12 cellular contexts compared by ENCODE assay signal in genomic region chr1:145992502-145992936, GRCh38. TPM values are rescaled to one million over a fixed set of nuclear protein-coding genes. Genes with fewer than 3 reads are reported as not detected.
DNase-seq lines count a peak whose midpoint lies in the region; ATAC-seq and TF ChIP-seq lines count a peak whose summit lies in the region.
"Had no signal": no experiment of that assay in that cellular context is flagged by ENCODE, and none has a peak within 500 bp of the region (broad histone marks: within the 10 kb centered on the region; RNA-seq: fewer than 3 reads in every experiment).

No MANE protein-coding gene starts in this region.

- H3K9me3 Mint-ChIP-seq in naive B cell, result no peaks in the 10 kb centered on the region

- intact Hi-C loops in heart left ventricle (cut with DNase I), result no loop called here
- intact Hi-C loops in Right ventricle myocardium inferior (cut with DNase I), result no loop called here
- intact Hi-C loops in aorta (cut with DNase I), result no loop called here

- peak in 1 of 2 donors; percentile 58 for TF ChIP-seq POLR2A in heart left ventricle (IDR thresholded peaks at IDR 0.05)

- peak overlapping the region; percentile 94 to 100 (median 97) for H3K27ac ChIP-seq in heart left ventricle
- peak overlapping the region; percentile 28 to 62 for H3K27ac ChIP-seq in aorta (ENCODE audit: low read depth in 1 of 2, low read length in 2 of 2)

- no peaks in the 10 kb centered on the region for H3K27me3 Mint-ChIP-seq in naive B cell

- H3K4me3 ChIP-seq in heart left ventricle, result peak overlapping the region; percentile 59 to 94 (median 82)
- H3K4me3 ChIP-seq in choroid plexus epithelial cell (ENCODE audit: low read depth, low read length), result peak overlapping the region; percentile 93
- no peak overlapping the region for H3K4me3 ChIP-seq in aorta (ENCODE audit: low read length in 2 of 2)

- peaks cover 0 to 47% (median 24%) of the 10 kb centered on the region in 12 donors for H3K4me1 ChIP-seq in heart left ventricle
- peaks cover 8 to 20% of the 10 kb centered on the region in 2 donors for H3K4me1 ChIP-seq in aorta (ENCODE audit: control insufficient read depth in 1 of 2, insufficient read depth in 2 of 2, low read length in 2 of 2)

- TF ChIP-seq CTCF in heart left ventricle (IDR thresholded peaks at IDR 0.05), result no peak
- TF ChIP-seq CTCF in choroid plexus epithelial cell (conservative IDR thresholded peaks at IDR 0.05; ENCODE audit: low read depth, low read length), result no peak

- DNase-seq in heart left ventricle, result no peak
- no peak for DNase-seq in Right ventricle myocardium inferior (ENCODE audit: missing footprints)
- DNase-seq in choroid plexus epithelial cell (ENCODE audit: low read depth), result no peak
- no peak for DNase-seq in naive B cell
- DNase-seq in aorta, result no peak
- DNase-seq: activated gamma-delta T cell treated with Interleukin-2 at 50 U/mL for 16 hours, DND-41, NCI-H226, occipital lobe had no signal

- H3K4me1 Mint-ChIP-seq in naive B cell, result peaks cover 63 to 74% (median 73%) of the 10 kb centered on the region in 3 donors

- peak overlapping the region in 4 of 6 donors; percentile 61 to 94 (median 73) for H3K27ac Mint-ChIP-seq in naive B cell

- H3K27me3 ChIP-seq in heart left ventricle, result no peaks in the 10 kb centered on the region
- H3K27me3 ChIP-seq in aorta (ENCODE audit: control insufficient read depth in 1 of 2, insufficient read depth in 2 of 2, low read length in 1 of 2), result no peaks in the 10 kb centered on the region

- H3K36me3 ChIP-seq in heart left ventricle (peaks cover 10 to 40% (median 37%) of the 10 kb centered on the region in 9 donors), aorta (ENCODE audit: control insufficient read depth in 1 of 2, insufficient read depth in 2 of 2, low read length in 1 of 2) (peaks cover 6 to 8% of the 10 kb centered on the region in 2 donors)

- 40 to 69% (median 49%) methylated on average over 1 of the region's 1 CpG for WGBS in heart left ventricle, 4 donors
- WGBS in aorta, 2 donors, result 71 to 80% methylated on average over 1 of the region's 1 CpG

- H3K9me3 ChIP-seq in heart left ventricle (no peaks in the 10 kb centered on the region), aorta (ENCODE audit: control insufficient read depth, low read length) (no peaks in the 10 kb centered on the region)

- ATAC-seq in heart left ventricle, result no peak
- no peak for ATAC-seq in Right ventricle myocardium inferior
- no peak for ATAC-seq in naive B cell (ENCODE audit: low read depth in 2 of 2)
- no peak for ATAC-seq in aorta (ENCODE audit: low FRiP score)
- no peak for ATAC-seq in HG02763 (IDR thresholded peaks at IDR 0.05; ENCODE audit: unreplicated experiment)
- no peak for ATAC-seq in HG03045 (IDR thresholded peaks at IDR 0.05; ENCODE audit: unreplicated experiment)
- no peak for ATAC-seq in activated CD4-positive, CD25-positive, alpha-beta regulatory T cell treated with anti-CD3 and anti-CD28 coated beads, Interleukin-2, amount 50 U/mL, for 24 hours

- H3K4me3 Mint-ChIP-seq in naive B cell, result peak overlapping the region; percentile 87 to 100 (median 98)

- H3K36me3 Mint-ChIP-seq in naive B cell, result peaks cover 41 to 44% of the 10 kb centered on the region in 2 donors

RNA-seq across cellular contexts. Expression of gene TXNIP, which starts 3.9 kb away (rescaled TPM):
- 1,000 to 10,000 TPM in 4 of 9 donors, 100 to 1,000 TPM in 5; 489 to 1,925 (median 1,000) TPM for total RNA-seq in heart left ventricle
- 100 to 1,000 TPM; 222 to 597 TPM for polyA plus RNA-seq in heart left ventricle
- 1,017 TPM for total RNA-seq in Right ventricle myocardium inferior
- polyA plus RNA-seq in naive B cell (ENCODE audit: low read depth in 6 of 6), result 1,000 to 10,000 TPM; 2,524 to 6,933 (median 5,735) TPM
- total RNA-seq in aorta, result 100 to 1,000 TPM; 354 to 536 TPM
- polyA plus RNA-seq in aorta, result 100 to 1,000 TPM in 1 of 2 donors, 10 to 100 TPM in 1; 83.1 to 169 TPM

RNA-seq across cellular contexts. Expression of gene POLR3GL, which starts 28.0 kb away (rescaled TPM):
- total RNA-seq in heart left ventricle (10 to 100 TPM; 30.2 to 45.7 (median 36.0) TPM), Right ventricle myocardium inferior (49.1 TPM), aorta (10 to 100 TPM; 23.8 to 26.4 TPM)
- polyA plus RNA-seq in heart left ventricle (10 to 100 TPM; 45.8 to 69.4 TPM), naive B cell (ENCODE audit: low read depth in 6 of 6) (100 to 1,000 TPM in 1 of 6 donors, 10 to 100 TPM in 5; 79.5 to 202 (median 91.7) TPM), aorta (10 to 100 TPM; 73.4 to 89.0 TPM)

RNA-seq across cellular contexts. Expression of gene ANKRD34A, which starts 28.1 kb away (rescaled TPM):
- 1 to 10 TPM; 1.0 to 3.5 (median 1.7) TPM for total RNA-seq in heart left ventricle
- polyA plus RNA-seq in heart left ventricle, result 1 to 10 TPM in 1 of 2 donors, under 1 TPM in 1; 0.65 to 1.9 TPM
- total RNA-seq in Right ventricle myocardium inferior, result 0.62 TPM
- under 1 TPM in 2 of 6 donors, not detected in 4; 0.15 to 0.27 TPM for polyA plus RNA-seq in naive B cell (ENCODE audit: low read depth in 6 of 6)
- total RNA-seq in aorta, result 1 to 10 TPM; 1.4 to 2.2 TPM
- 1 to 10 TPM in 1 of 2 donors, under 1 TPM in 1; 0.63 to 1.9 TPM for polyA plus RNA-seq in aorta

RNA-seq across cellular contexts. Expression of gene HJV, which starts 29.0 kb away (rescaled TPM):
- total RNA-seq in heart left ventricle (100 to 1,000 TPM in 3 of 9 donors, 10 to 100 TPM in 6; 21.8 to 125 (median 79.5) TPM), Right ventricle myocardium inferior (71.0 TPM), aorta (not detected)
- polyA plus RNA-seq in heart left ventricle (10 to 100 TPM in 1 of 2 donors, under 1 TPM in 1; 0.62 to 37.7 TPM), naive B cell (ENCODE audit: low read depth in 6 of 6) (not detected), aorta (not detected)
- total RNA-seq: occipital lobe had no signal

RNA-seq across cellular contexts. Expression of gene LIX1L, which starts 34.7 kb away (rescaled TPM):
- 10 to 100 TPM; 21.7 to 31.5 (median 26.4) TPM for total RNA-seq in heart left ventricle
- 10 to 100 TPM in 1 of 2 donors, 1 to 10 TPM in 1; 7.0 to 13.4 TPM for polyA plus RNA-seq in heart left ventricle
- total RNA-seq in Right ventricle myocardium inferior, result 25.8 TPM
- polyA plus RNA-seq in naive B cell (ENCODE audit: low read depth in 6 of 6), result 10 to 100 TPM; 10.6 to 14.2 (median 12.7) TPM
- total RNA-seq in aorta, result 10 to 100 TPM; 53.2 to 60.0 TPM
- 10 to 100 TPM; 18.0 to 29.3 TPM for polyA plus RNA-seq in aorta

Comparison
In these comparisons a context has a peak if more than half of its experiments do, and no peak if none do; other contexts are left out.
1. H3K4me3 ChIP-seq: peak in heart left ventricle (12 of 12) and choroid plexus epithelial cell (single experiment); none in aorta (0 of 2).